In the genomic region with DNA sequence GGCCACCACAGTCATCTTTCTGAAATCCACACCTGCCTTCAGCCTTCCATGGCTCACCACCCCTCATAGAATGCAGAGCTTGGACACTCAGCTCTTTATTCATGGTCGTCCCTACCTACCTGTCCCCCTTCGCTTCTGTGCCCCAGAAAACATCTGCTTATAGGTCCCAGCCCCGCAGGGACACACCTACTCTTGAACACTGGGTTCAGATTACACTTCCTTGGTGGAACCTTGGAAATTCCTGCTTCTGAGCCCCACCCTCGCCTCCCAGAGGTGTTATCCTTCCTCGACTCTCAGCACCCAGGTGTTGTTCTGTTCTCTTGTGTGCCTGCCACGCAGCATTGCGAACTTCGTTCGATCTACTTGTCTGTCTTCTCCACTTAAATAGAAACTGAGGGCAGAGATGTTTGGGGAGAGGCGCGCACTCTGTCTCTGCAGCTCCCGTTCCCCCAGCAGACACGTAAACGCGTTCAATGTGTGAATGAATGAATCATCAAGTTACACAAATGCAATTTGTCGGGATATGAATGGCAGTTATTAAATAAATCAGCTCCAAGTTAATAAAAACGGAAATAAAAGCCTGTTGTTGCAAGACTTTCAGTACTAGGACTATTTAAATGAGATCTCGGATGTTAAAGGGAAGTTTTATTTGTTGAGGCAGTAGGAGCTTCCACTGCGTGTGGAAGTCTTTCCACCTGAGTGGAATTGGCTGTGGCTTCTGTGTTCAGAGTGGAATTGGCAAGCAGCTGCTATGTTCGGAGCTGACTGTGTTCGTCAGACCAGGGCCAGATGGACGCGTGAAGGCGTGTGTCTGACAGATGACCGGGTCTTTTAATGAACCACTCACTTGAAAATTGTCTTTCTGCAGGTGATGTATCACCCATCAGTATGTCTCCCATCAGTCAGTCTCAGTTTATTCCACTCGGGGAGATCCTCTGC, we compare ENCODE assay signal across 16 cellular contexts.
DNase-seq lines count a peak whose midpoint lies in the region; ATAC-seq, FAIRE-seq and TF ChIP-seq lines count a peak whose summit lies in the region.
"Had no signal": no experiment of that assay in that cellular context is flagged by ENCODE, and none has a peak within 500 bp of the region (broad histone marks: within the 10 kb centered on the region; RNA-seq: fewer than 3 reads in every experiment).

No MANE protein-coding gene starts in this region.

- H3K4me3 ChIP-seq in right atrium auricular region: no peak overlapping the region
- no peak overlapping the region for H3K4me3 ChIP-seq in bronchial epithelial cell (ENCODE audit: low read depth, low read length)
- no peak overlapping the region for H3K4me3 ChIP-seq in right cardiac atrium (ENCODE audit: low read length)
- H3K4me3 ChIP-seq in thyroid gland (replicated peaks in 1 of 3): no peak overlapping the region
- H3K4me3 ChIP-seq: K562, PC-9 had no signal

- H3K9me3 ChIP-seq in right atrium auricular region (no peaks in the 10 kb centered on the region), right cardiac atrium (ENCODE audit: control insufficient read depth, low read length) (no peaks in the 10 kb centered on the region), thyroid gland (no peaks in the 10 kb centered on the region)

- H3K36me3 ChIP-seq in right atrium auricular region (no peaks in the 10 kb centered on the region), bronchial epithelial cell (ENCODE audit: control insufficient read depth, insufficient read depth, low read length) (no peaks in the 10 kb centered on the region), thyroid gland (no peaks in the 10 kb centered on the region)

- H3K27me3 Mint-ChIP-seq in activated T-cell treated with anti-CD3 and anti-CD28 coated beads, Interleukin-2, amount 50 U/mL, for 24 hours: peaks cover 8% of the 10 kb centered on the region

- H3K27me3 ChIP-seq in right atrium auricular region (no peaks in the 10 kb centered on the region), bronchial epithelial cell (ENCODE audit: control insufficient read depth, insufficient read depth, low read length) (no peaks in the 10 kb centered on the region), right cardiac atrium (ENCODE audit: control insufficient read depth, insufficient read depth) (no peaks in the 10 kb centered on the region), thyroid gland (no peaks in the 10 kb centered on the region)

- intact Hi-C loops in Right ventricle myocardium inferior (cut with DNase I): no loop called here
- intact Hi-C loops in right cardiac atrium (cut with DNase I): no loop called here
- intact Hi-C loops in thyroid gland (cut with DNase I): no loop called here

- 87% methylated on average over 26 of the region's 26 CpGs for WGBS in right cardiac atrium
- WGBS in thyroid gland, 2 donors: 81 to 87% methylated on average over 26 of the region's 26 CpGs

- H3K4me1 Mint-ChIP-seq in activated T-cell treated with anti-CD3 and anti-CD28 coated beads, Interleukin-2, amount 50 U/mL, for 24 hours (ENCODE audit: low read depth): no peaks in the 10 kb centered on the region
- H3K4me1 Mint-ChIP-seq: CD4-positive, alpha-beta memory T cell had no signal

- TF ChIP-seq POLR2A in thyroid gland (IDR thresholded peaks at IDR 0.05): no peak

- no peak for TF ChIP-seq CTCF in right atrium auricular region (IDR thresholded peaks at IDR 0.05)
- TF ChIP-seq CTCF in bronchial epithelial cell (IDR thresholded peaks at IDR 0.05; ENCODE audit: insufficient read depth, low read length, severe bottlenecking): no peak
- no peak for TF ChIP-seq CTCF in thyroid gland (IDR thresholded peaks at IDR 0.05)

- H3K27ac ChIP-seq in right atrium auricular region (no peak overlapping the region), right cardiac atrium (ENCODE audit: low read length) (no peak overlapping the region), thyroid gland (no peak overlapping the region)
- H3K27ac ChIP-seq: 22Rv1, PC-9 had no signal

- no peak overlapping the region for H3K27ac Mint-ChIP-seq in activated T-cell treated with anti-CD3 and anti-CD28 coated beads, Interleukin-2, amount 50 U/mL, for 24 hours
- H3K27ac Mint-ChIP-seq: CD4-positive, alpha-beta memory T cell had no signal

- no peak for DNase-seq in Right ventricle myocardium inferior (ENCODE audit: missing footprints)
- no peak for DNase-seq in right atrium auricular region (ENCODE audit: low spot score)
- peak; percentile 50 for DNase-seq in bronchial epithelial cell (ENCODE audit: low read depth)
- no peak for DNase-seq in right cardiac atrium
- DNase-seq in thyroid gland: peak; percentile 33 to 43
- DNase-seq in SW 1271 (lab: John Stamatoyannopoulos, UW): no peak
- DNase-seq in LoVo (ENCODE audit: low spot score): no peak
- DNase-seq in activated T-cell treated with anti-CD3 and anti-CD28 coated beads, Interleukin-2, amount 50 U/mL, for 24 hours: no peak
- DNase-seq: CD4-positive, alpha-beta memory T cell; HCEC 1CT; NCI-H1436 treated with DMSO at 0.1 percent for 48 hours; NCI-H2081; NCI-H510A treated with DMSO at 0.1 percent for 48 hours; PC-9 had no signal

- FAIRE-seq in bronchial epithelial cell (lab: Jason Lieb, UNC): peak; percentile 18
- FAIRE-seq: K562 had no signal

- H3K36me3 Mint-ChIP-seq in activated T-cell treated with anti-CD3 and anti-CD28 coated beads, Interleukin-2, amount 50 U/mL, for 24 hours (ENCODE audit: low read depth): no peaks in the 10 kb centered on the region
- H3K36me3 Mint-ChIP-seq: CD4-positive, alpha-beta memory T cell had no signal

- no peaks in the 10 kb centered on the region for H3K9me3 Mint-ChIP-seq in activated T-cell treated with anti-CD3 and anti-CD28 coated beads, Interleukin-2, amount 50 U/mL, for 24 hours

- no peak overlapping the region for H3K4me3 Mint-ChIP-seq in activated T-cell treated with anti-CD3 and anti-CD28 coated beads, Interleukin-2, amount 50 U/mL, for 24 hours
- H3K4me3 Mint-ChIP-seq: CD4-positive, alpha-beta memory T cell had no signal

- peak; percentile 63 for ATAC-seq in Right ventricle myocardium inferior
- ATAC-seq in right cardiac atrium: peak; percentile 32 to 54
- ATAC-seq: K562 had no signal

- H3K4me1 ChIP-seq in right atrium auricular region: peaks cover 0 to 14% of the 10 kb centered on the region in 2 donors
- no peaks in the 10 kb centered on the region for H3K4me1 ChIP-seq in right cardiac atrium (ENCODE audit: control insufficient read depth, insufficient read depth, low read length)
- peaks cover 0 to 2% of the 10 kb centered on the region in 2 donors for H3K4me1 ChIP-seq in thyroid gland

Comparison
In these comparisons a context has a peak if more than half of its experiments do, and no peak if none do; other contexts are left out.
1. DNase-seq: peak in bronchial epithelial cell (single experiment) and thyroid gland (2 of 2); none in Right ventricle myocardium inferior (single experiment), right atrium auricular region (single experiment), right cardiac atrium (0 of 3), SW 1271 (0 of 2), LoVo (single experiment) and activated T-cell treated with anti-CD3 and anti-CD28 coated beads, Interleukin-2, amount 50 U/mL, for 24 hours (single experiment).